Comparison of ENCODE assay signal across 8 cellular contexts in genomic region chr1:205226868-205227583, GRCh38. TPM values are rescaled to one million over a fixed set of nuclear protein-coding genes. Genes with fewer than 3 reads are reported as not detected.
DNase-seq lines count a peak whose midpoint lies in the region; ATAC-seq and TF ChIP-seq lines count a peak whose summit lies in the region.

No MANE protein-coding gene starts in this region.

- 0 out of 2 replicates have a peak, but pooled peaks cover 8% of the 10 kb centered on the region for H3K4me1 ChIP-seq in PC-9 (replicated peaks; ENCODE audit: insufficient read depth)
- peaks cover 18 to 26% of the 10 kb centered on the region in 2 donors for H3K4me1 ChIP-seq in duodenal mucosa (ENCODE audit: control insufficient read depth in 1 of 2, insufficient read depth in 2 of 2, low read length in 2 of 2)

- no TSS peak for BruUV-seq in PC-9 (replicated peaks; lab: Mats Ljungman, UMichigan)

- H3K9ac ChIP-seq in duodenal mucosa (ENCODE audit: low read depth in 1 of 2, low read length in 2 of 2), result peak overlapping the region in 1 of 2 donors; percentile 51

- H3K27me3 ChIP-seq in PC-9 (ENCODE audit: insufficient read depth, low read depth), result peaks cover 12% of the 10 kb centered on the region; the same call in 1 of the 2 replicates
- H3K27me3 ChIP-seq in duodenal mucosa (ENCODE audit: control insufficient read depth in 1 of 2, insufficient read depth in 2 of 2, low read length in 2 of 2), result peaks cover 14 to 34% of the 10 kb centered on the region in 2 donors

- no peak for ATAC-seq in GM19452 (IDR thresholded peaks at IDR 0.05; ENCODE audit: unreplicated experiment)

- H3K27ac ChIP-seq in PC-9 (no peak overlapping the region), duodenal mucosa (ENCODE audit: low read depth, low read length) (no peak overlapping the region)

- POLR2A ChIA-PET in PC-9 (lab: Charles Lee; ENCODE audit: unreplicated experiment), result no interaction called here

- H3K36me3 ChIP-seq in PC-9 (ENCODE audit: low read depth), result no peaks in the 10 kb centered on the region
- H3K36me3 ChIP-seq in duodenal mucosa (ENCODE audit: control insufficient read depth in 1 of 2, insufficient read depth in 2 of 2, low read length in 2 of 2), result no peaks in the 10 kb centered on the region

- H3K4me3 ChIP-seq in PC-9, result peak overlapping the region; percentile 55
- H3K4me3 ChIP-seq in duodenal mucosa (ENCODE audit: low read depth in 1 of 2, low read length in 2 of 2), result peak overlapping the region; percentile 66 to 73

- H3K79me2 ChIP-seq in PC-9 (ENCODE audit: low read depth), result no peaks in the 10 kb centered on the region

- peak overlapping the region; percentile 86 for H2AFZ ChIP-seq in PC-9

- DNase-seq in NCI-H510A treated with DMSO at 0.1 percent for 48 hours (lab: John Stamatoyannopoulos, UW) (peak; percentile 50), NCI-H510A (lab: John Stamatoyannopoulos, UW) (no peak), PC-9 (no peak), myocyte (ENCODE audit: low read depth) (peak; percentile 73), MV-4-11 (lab: John Stamatoyannopoulos, UW) (no peak), SKM-1 (lab: John Stamatoyannopoulos, UW; ENCODE audit: unreplicated experiment) (no peak)

- H3F3A ChIP-seq in PC-9 (ENCODE audit: insufficient read depth, low read depth), result peaks cover 4% of the 10 kb centered on the region; the same call in 1 of the 2 replicates

- H3K9me3 ChIP-seq in PC-9 (ENCODE audit: insufficient read depth, low read depth) (no peaks in the 10 kb centered on the region), duodenal mucosa (ENCODE audit: control insufficient read depth in 1 of 2, low read length in 2 of 2) (no peaks in the 10 kb centered on the region)

- intact Hi-C loops in PC-9 (cut with micrococcal nuclease; ENCODE audit: unreplicated experiment), result loop anchor here (1.0 to 2.0 kb wide), 2 partner anchors 16 to 105 kb away; partner anchors contain the start of gene DSTYK

- CTCF ChIA-PET in PC-9 (lab: Charles Lee), result no interaction called here

- no peaks in the 10 kb centered on the region for H4K20me1 ChIP-seq in PC-9 (ENCODE audit: insufficient read depth)

- peak overlapping the region; percentile 86 for H3K4me2 ChIP-seq in PC-9

- TF ChIP-seq CTCF in PC-9 (conservative IDR thresholded peaks at IDR 0.05), result no peak; the same call in 1 of the 2 replicates

- no peaks in the 10 kb centered on the region for H3K9me2 ChIP-seq in PC-9 (ENCODE audit: insufficient read depth)

RNA-seq across cellular contexts. Expression of gene TMCC2, which starts 0.7 kb away (rescaled TPM):
- total RNA-seq in PC-9 (2021), result 0.79 and 0.80 TPM in 2 replicates
- 15.0 and 24.0 TPM in 2 replicates for total RNA-seq in myocyte
- polyA plus RNA-seq in myocyte (2012), result 9.9 TPM

RNA-seq across cellular contexts. Expression of gene DSTYK, which starts 15.5 kb away (rescaled TPM):
- total RNA-seq in PC-9 (2021), result 8.1 and 10.5 TPM in 2 replicates
- 8.4 and 11.6 TPM in 2 replicates for total RNA-seq in myocyte
- polyA plus RNA-seq in myocyte (2012), result 8.2 TPM

Comparison
In these comparisons a context has a peak if more than half of its experiments do, and no peak if none do; other contexts are left out.
1. DNase-seq: peak in NCI-H510A treated with DMSO at 0.1 percent for 48 hours (single experiment) and myocyte (single experiment); none in NCI-H510A (single experiment), PC-9 (0 of 2), MV-4-11 (single experiment) and SKM-1 (single experiment).